Comparison of ENCODE assay signal across 8 cellular contexts in the genomic region with DNA sequence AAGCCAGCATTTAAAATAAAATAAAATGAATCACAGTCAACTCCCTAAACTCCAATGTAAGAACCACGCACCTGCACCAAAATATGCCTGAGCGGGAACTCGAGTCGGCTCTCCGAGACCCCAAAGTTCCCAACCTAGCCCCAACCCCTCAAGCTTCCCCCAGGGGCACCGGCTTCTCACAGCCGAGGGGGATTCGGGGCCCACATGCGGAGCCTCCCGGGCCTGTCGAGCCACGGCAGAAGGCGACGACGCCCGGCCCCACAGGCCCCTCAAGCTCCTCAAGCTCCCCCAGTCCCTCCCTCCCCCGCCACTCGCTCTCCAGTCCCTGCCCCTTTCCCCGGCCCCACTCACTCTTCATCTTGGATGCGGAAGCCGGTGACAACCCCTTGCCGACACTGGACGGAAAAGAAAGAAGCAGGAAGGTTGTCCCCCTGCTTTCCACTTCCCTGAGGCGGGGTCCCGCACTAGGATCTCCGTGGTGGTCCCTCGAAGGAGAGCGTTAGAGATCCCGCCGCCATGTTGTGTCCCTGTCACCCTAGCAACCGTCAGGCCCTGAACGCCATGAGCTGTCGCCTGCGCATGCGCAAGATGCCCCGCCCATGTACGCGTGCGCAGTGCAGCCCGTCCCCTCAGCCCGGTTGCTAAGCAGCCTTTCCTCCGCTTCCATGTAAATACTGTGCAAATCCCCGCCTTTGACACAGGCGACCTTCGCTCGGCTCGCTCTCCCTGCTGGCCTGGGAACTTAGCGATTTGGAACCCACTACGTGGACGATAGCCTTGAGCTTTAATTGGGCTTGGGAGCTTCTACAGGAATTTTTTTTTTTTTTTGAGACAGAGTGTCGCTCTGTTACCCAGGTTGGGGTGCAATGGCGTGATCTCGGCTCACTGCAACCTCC. TPM values are rescaled to one million over a fixed set of nuclear protein-coding genes. Genes with fewer than 3 reads are reported as not detected.
DNase-seq lines count a peak whose midpoint lies in the region; ATAC-seq and TF ChIP-seq lines count a peak whose summit lies in the region.

A gene with protein sequence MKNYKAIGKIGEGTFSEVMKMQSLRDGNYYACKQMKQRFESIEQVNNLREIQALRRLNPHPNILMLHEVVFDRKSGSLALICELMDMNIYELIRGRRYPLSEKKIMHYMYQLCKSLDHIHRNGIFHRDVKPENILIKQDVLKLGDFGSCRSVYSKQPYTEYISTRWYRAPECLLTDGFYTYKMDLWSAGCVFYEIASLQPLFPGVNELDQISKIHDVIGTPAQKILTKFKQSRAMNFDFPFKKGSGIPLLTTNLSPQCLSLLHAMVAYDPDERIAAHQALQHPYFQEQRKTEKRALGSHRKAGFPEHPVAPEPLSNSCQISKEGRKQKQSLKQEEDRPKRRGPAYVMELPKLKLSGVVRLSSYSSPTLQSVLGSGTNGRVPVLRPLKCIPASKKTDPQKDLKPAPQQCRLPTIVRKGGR (minus strand): TSS at position 554 of the 896 bp plus-strand sequence. CDS start 196 bp downstream, at position 358.

- H3K27ac Mint-ChIP-seq in IgD-negative memory B cell, result peak within 1 kb of the TSS; percentile 93 to 99 (median 97)

- no peaks in the 10 kb centered on the region for H3K27me3 ChIP-seq in mononuclear cell (ENCODE audit: insufficient read depth, low read length)

- peaks cover 2% of the 10 kb centered on the region for H3K27me3 Mint-ChIP-seq in IgD-negative memory B cell

- no peak for TF ChIP-seq CTCF in epithelial cell of proximal tubule (conservative IDR thresholded peaks at IDR 0.05; ENCODE audit: low read depth, low read length)

- H3K4me3 ChIP-seq in epithelial cell of proximal tubule (ENCODE audit: low read depth, low read length) (peak within 1 kb of the TSS; percentile 96), mononuclear cell (ENCODE audit: low read length) (peak within 1 kb of the TSS; percentile 64)

- H3K36me3 Mint-ChIP-seq in IgD-negative memory B cell, result no peaks in the 10 kb centered on the region

- H3K4me3 Mint-ChIP-seq in IgD-negative memory B cell, result peak within 1 kb of the TSS; percentile 82 to 98 (median 94)

- H3K9me3 ChIP-seq in mononuclear cell (ENCODE audit: low read depth, low read length), result no peaks in the 10 kb centered on the region

- H3K9me3 Mint-ChIP-seq in IgD-negative memory B cell, result no peaks in the 10 kb centered on the region

- H3K4me1 Mint-ChIP-seq in IgD-negative memory B cell, result peaks cover 3 to 4% (median 4%) of the 10 kb centered on the region in 3 donors

- ATAC-seq in GM21619 (IDR thresholded peaks at IDR 0.05; ENCODE audit: unreplicated experiment), result peak; percentile 92

- DNase-seq in DMS 273 (lab: John Stamatoyannopoulos, UW; ENCODE audit: unreplicated experiment) (peak; percentile 98), OCI-M1 (lab: John Stamatoyannopoulos, UW) (peak; percentile 95), activated T-cell treated with anti-CD3 and anti-CD28 coated beads for 48 hours (ENCODE audit: low read depth) (peak; percentile 98), epithelial cell of proximal tubule (ENCODE audit: low read depth) (no peak)
- DNase-seq in stimulated activated CD8-positive, alpha-beta memory T cell treated with anti-CD3 and anti-CD28 coated beads, Interleukin-2, amount 100 ng/mL, for 48 hours (ENCODE audit: low read depth in 2 of 2), result peak; percentile 94 to 95

- peaks cover 5% of the 10 kb centered on the region for H3K4me1 ChIP-seq in mononuclear cell (ENCODE audit: insufficient read depth, low read length)

RNA-seq across cellular contexts. Expression of the gene that starts here (rescaled TPM):
- polyA plus RNA-seq in IgD-negative memory B cell, result 0.43 TPM
- total RNA-seq in epithelial cell of proximal tubule (2.3 and 7.5 TPM in 2 replicates), mononuclear cell (2.2 TPM)
